Comparison of ENCODE assay signal across 13 cellular contexts in genomic region chr22:19176175-19176630, GRCh38. TPM values are rescaled to one million over a fixed set of nuclear protein-coding genes. Genes with fewer than 3 reads are reported as not detected.
DNase-seq lines count a peak whose midpoint lies in the region; ATAC-seq, FAIRE-seq and TF ChIP-seq lines count a peak whose summit lies in the region.
"Had no signal": no experiment of that assay in that cellular context is flagged by ENCODE, and none has a peak within 500 bp of the region (broad histone marks: within the 10 kb centered on the region; RNA-seq: fewer than 3 reads in every experiment).

No MANE protein-coding gene starts in this region.

- FAIRE-seq in GM12878 (lab: Jason Lieb, UNC) (no peak), HTR-8/SVneo (lab: Jason Lieb, UNC) (no peak)

- peaks cover 22% of the 10 kb centered on the region for H3K4me1 Mint-ChIP-seq in T-helper 2 cell treated with Interferon-gamma antibody and Interleukin-4, amounts not matched to agents 5 μg/mL and 100 μg/mL, for 36 hours (ENCODE audit: low read depth)
- H3K4me1 Mint-ChIP-seq in nephron, result peaks cover 29% of the 10 kb centered on the region

- TSS peak; percentile 66 for BruUV-seq in GM12878 (replicated peaks; lab: Mats Ljungman, UMichigan)

- H3K9ac ChIP-seq in GM12878 (ENCODE audit: control insufficient read depth, insufficient read depth, low read length), result no peak overlapping the region

- RAD21 ChIA-PET in GM12878 (lab: Charles Lee; ENCODE audit: unreplicated experiment), result no interaction called here

- CTCF ChIA-PET in GM12878 (lab: Yijun Ruan, JAX), result no interaction called here

- H3K27me3 Mint-ChIP-seq in T-helper 2 cell treated with Interferon-gamma antibody and Interleukin-4, amounts not matched to agents 5 μg/mL and 100 μg/mL, for 36 hours (ENCODE audit: low read depth), result no peaks in the 10 kb centered on the region
- H3K27me3 Mint-ChIP-seq in nephron (ENCODE audit: low read depth), result peaks cover 6% of the 10 kb centered on the region

- H3K27ac Mint-ChIP-seq in T-helper 2 cell treated with Interferon-gamma antibody and Interleukin-4, amounts not matched to agents 5 μg/mL and 100 μg/mL, for 36 hours, result peak overlapping the region; percentile 78
- H3K27ac Mint-ChIP-seq in nephron, result peak overlapping the region in 2 of 3 experiments; percentile 43 to 59

- H4K20me1 ChIP-seq in GM12878 (ENCODE audit: control insufficient read depth, insufficient read depth), result no peaks in the 10 kb centered on the region

- no peak for TF ChIP-seq EP300 in GM12878 (IDR thresholded peaks at IDR 0.05; ENCODE audit: borderline replicate concordance in 1 of 2, control insufficient read depth in 1 of 2, low read depth in 2 of 2, low read length in 2 of 2)

- DNase-seq in T-helper 2 cell treated with Interferon-gamma antibody and Interleukin-4, amounts not matched to agents 5 μg/mL and 100 μg/mL, for 36 hours (ENCODE audit: low spot score), result no peak
- no peak for DNase-seq in T-helper 2 cell
- DNase-seq in HFF-Myc (ENCODE audit: extremely low read depth, low read depth), result no peak
- DNase-seq in GM12878 (ENCODE audit: low read depth, low spot score), result no peak
- DNase-seq in Peyer's patch, result no peak
- DNase-seq in HuH-7 (ENCODE audit: low spot score), result no peak
- no peak for DNase-seq in HTR-8/SVneo (ENCODE audit: insufficient read length, low spot score)
- DNase-seq: GF-D8, NCI-H2029 treated with DMSO at 0.1 percent for 48 hours, T1000 had no signal

- H3K4me3 Mint-ChIP-seq in T-helper 2 cell treated with Interferon-gamma antibody and Interleukin-4, amounts not matched to agents 5 μg/mL and 100 μg/mL, for 36 hours, result peak overlapping the region; percentile 63
- H3K4me3 Mint-ChIP-seq in nephron, result peak overlapping the region; percentile 78 to 86 (median 81)

- H3K4me1 ChIP-seq in GM12878 (ENCODE audit: control insufficient read depth, insufficient read depth, low read length), result peaks cover 32% of the 10 kb centered on the region
- H3K4me1 ChIP-seq in Peyer's patch, result peaks cover 0 to 58% (median 40%) of the 10 kb centered on the region in 4 donors

- peak overlapping the region; percentile 33; the same call in 1 of the 2 replicates for H3K4me2 ChIP-seq in GM12878 (ENCODE audit: control insufficient read depth, insufficient read depth)

- H3K79me2 ChIP-seq in GM12878 (ENCODE audit: control insufficient read depth, insufficient read depth, low read length), result peaks cover 48% of the 10 kb centered on the region

- no peak for TF ChIP-seq POLR2A in GM12878 (IDR thresholded peaks at IDR 0.05; ENCODE audit: low read depth, low read length)
- no peak for TF ChIP-seq POLR2A in Peyer's patch (IDR thresholded peaks at IDR 0.05)

- H3K36me3 ChIP-seq in GM12878 (ENCODE audit: control insufficient read depth in 2 of 2, insufficient read depth in 2 of 2, low read length in 1 of 2), result peaks cover 0 to 1% of the 10 kb centered on the region in 2 experiments; a peak in 2 of 4 replicates
- H3K36me3 ChIP-seq in Peyer's patch, result peaks cover 0 to 15% (median 0%) of the 10 kb centered on the region in 3 donors

- in situ Hi-C loops in GM12878 (cut with MboI), result no loop called here

- no peaks in the 10 kb centered on the region for H3K27me3 ChIP-seq in GM12878 (replicated peaks in 1 of 2; ENCODE audit: control insufficient read depth in 2 of 2, insufficient read depth in 2 of 2, low read length in 1 of 2)
- no peaks in the 10 kb centered on the region for H3K27me3 ChIP-seq in Peyer's patch
- H3K27me3 ChIP-seq: gastroesophageal sphincter had no signal

- H3K4me3 ChIP-seq in HFF-Myc (replicated peaks; ENCODE audit: low read depth, low read length) (peak overlapping the region; percentile 71; the same call in 1 of the 2 replicates), GM12878 (no peak overlapping the region), Peyer's patch (no peak overlapping the region)
- H3K4me3 ChIP-seq: gastroesophageal sphincter had no signal

- SMC1A ChIA-PET in GM12878 (lab: Charles Lee; ENCODE audit: uncharacterized antibody, unreplicated experiment), result no interaction called here

- TF ChIP-seq CTCF in HFF-Myc (IDR thresholded peaks at IDR 0.05; ENCODE audit: low read depth, low read length, missing control alignments) (no peak), GM12878 (IDR thresholded peaks at IDR 0.05 in 2 of 3, conservative IDR thresholded peaks at IDR 0.05 in 1 of 3; ENCODE audit: control insufficient read depth in 2 of 3, extremely low read depth in 1 of 3, insufficient read depth in 1 of 3, low read depth in 3 of 3, low read length in 3 of 3) (no peak), nephron (IDR thresholded peaks at IDR 0.05; ENCODE audit: unreplicated experiment in 3 of 3) (no peak), Peyer's patch (IDR thresholded peaks at IDR 0.05) (no peak)

- intact Hi-C loops in GM12878 (cut with micrococcal nuclease; ENCODE audit: unreplicated experiment), result loop anchor here (5.0 kb wide), 2 partner anchors 256 to 271 kb away; partner anchors contain the start of genes C22orf39, HIRA and MRPL40

- WGBS in GM12878 (ENCODE audit: insufficient coverage, insufficient replicate concordance, low lambda C conversion rate, missing lambda C conversion rate), result 87% methylated on average over 10 of the region's 11 CpGs

- POLR2A ChIA-PET in GM12878 (lab: Charles Lee), result no interaction called here

- H3K27ac ChIP-seq in GM12878 (ENCODE audit: control insufficient read depth, insufficient read depth), result no peak overlapping the region
- no peak overlapping the region for H3K27ac ChIP-seq in Peyer's patch

- no peak for TF ChIP-seq RAD21 in GM12878 (IDR thresholded peaks at IDR 0.05; ENCODE audit: insufficient read depth, low read depth, low read length)

- H3K9me3 ChIP-seq in GM12878 (replicated peaks; ENCODE audit: control insufficient read depth, insufficient read depth, low read length) (no peaks in the 10 kb centered on the region), Peyer's patch (no peaks in the 10 kb centered on the region)
- H3K9me3 ChIP-seq: gastroesophageal sphincter had no signal

- no peak for ATAC-seq in GM12878
- ATAC-seq: gastroesophageal sphincter had no signal

- no peak overlapping the region for H2AFZ ChIP-seq in GM12878 (ENCODE audit: control insufficient read depth, low read depth, low read length)

- no peaks in the 10 kb centered on the region for H3K9me3 Mint-ChIP-seq in T-helper 2 cell treated with Interferon-gamma antibody and Interleukin-4, amounts not matched to agents 5 μg/mL and 100 μg/mL, for 36 hours
- H3K9me3 Mint-ChIP-seq in nephron, result no peaks in the 10 kb centered on the region

- peaks cover 2% of the 10 kb centered on the region for H3K36me3 Mint-ChIP-seq in T-helper 2 cell treated with Interferon-gamma antibody and Interleukin-4, amounts not matched to agents 5 μg/mL and 100 μg/mL, for 36 hours (ENCODE audit: low read depth)
- no peaks in the 10 kb centered on the region for H3K36me3 Mint-ChIP-seq in nephron (ENCODE audit: low read depth)

RNA-seq across cellular contexts. Expression of gene SLC25A1, which starts 2.3 kb away (rescaled TPM):
- 13.4 and 14.8 TPM in 2 replicates for total RNA-seq in GM12878 (2013; cell fraction: nucleolus; rRNA removed)
- total RNA-seq in GM12878 (2014; rRNA removed) (64.5 and 75.9 TPM in 2 replicates), GM12878 (2014; rRNA removed; fragmentation: Illumina TruSeq; extraction: Trizol) (18.9 and 20.2 TPM in 2 replicates), GM12878 (2021) (79.0 and 90.6 TPM in 2 replicates), Peyer's patch (100 to 1,000 TPM in 3 of 4 donors, 10 to 100 TPM in 1; 68.5 to 229 (median 185) TPM)
- 30.4 TPM for polyA plus RNA-seq in GM12878 (2011; ENCODE audit: low read depth)
- polyA plus RNA-seq in GM12878 (2011; rRNA removed) (9.9 and 21.2 TPM in 2 replicates), GM12878 (2014; fragmentation: Illumina TruSeq; extraction: Trizol) (10.8 and 27.5 TPM in 2 replicates), GM12878 (2014; fragmentation: Nextera tagmentation; extraction: Ambion mirVana) (1 to 10 TPM; 2.3 to 7.8 TPM), GM12878 (2014; rRNA removed) (59.8 and 67.2 TPM in 2 replicates), GM12878 (2016; fragmentation: Nextera tagmentation; extraction: Ambion mirVana) (10 to 100 TPM; 33.2 to 75.3 TPM)
- 54.7 and 56.4 TPM in 2 replicates for polyA plus RNA-seq in GM12878 (2011; cell fraction: cytosol; rRNA removed)
- polyA plus RNA-seq in GM12878 (2011; cell fraction: nucleus; rRNA removed), result 41.4 and 46.8 TPM in 2 replicates
- polyA plus RNA-seq in GM12878 (2012), result 57.4 and 70.6 TPM in 2 replicates
- polyA minus RNA-seq in GM12878 (2011; rRNA and poly(A)+ RNA removed), result 17.8 and 31.0 TPM in 2 replicates
- 17.1 and 18.1 TPM in 2 replicates for polyA minus RNA-seq in GM12878 (2011; cell fraction: cytosol; rRNA and poly(A)+ RNA removed)
- 8.6 and 17.0 TPM in 2 replicates for polyA minus RNA-seq in GM12878 (2011; cell fraction: nucleus; rRNA and poly(A)+ RNA removed)

RNA-seq across cellular contexts. Expression of gene GSC2, which starts 26.1 kb away (rescaled TPM):
- not detected in 2 replicates for total RNA-seq in GM12878 (2013; cell fraction: nucleolus; rRNA removed)
- total RNA-seq in GM12878 (2014; rRNA removed), result not detected in 2 replicates
- total RNA-seq in GM12878 (2014; rRNA removed; fragmentation: Illumina TruSeq; extraction: Trizol), result not detected in 2 replicates
- total RNA-seq in GM12878 (2021), result not detected in 2 replicates
- not detected for polyA plus RNA-seq in GM12878 (2011; ENCODE audit: low read depth)
- not detected in 2 replicates for polyA plus RNA-seq in GM12878 (2011; rRNA removed)
- not detected in 2 replicates for polyA plus RNA-seq in GM12878 (2011; cell fraction: cytosol; rRNA removed)
- not detected in 2 replicates for polyA plus RNA-seq in GM12878 (2011; cell fraction: nucleus; rRNA removed)
- polyA plus RNA-seq in GM12878 (2012), result not detected in 2 replicates
- polyA plus RNA-seq in GM12878 (2014; fragmentation: Illumina TruSeq; extraction: Trizol), result not detected in 2 replicates
- polyA plus RNA-seq in GM12878 (2014; fragmentation: Nextera tagmentation; extraction: Ambion mirVana), result not detected
- not detected in 2 replicates for polyA plus RNA-seq in GM12878 (2014; rRNA removed)
- not detected for polyA plus RNA-seq in GM12878 (2016; fragmentation: Nextera tagmentation; extraction: Ambion mirVana)
- not detected in 2 replicates for polyA minus RNA-seq in GM12878 (2011; rRNA and poly(A)+ RNA removed)
- polyA minus RNA-seq in GM12878 (2011; cell fraction: cytosol; rRNA and poly(A)+ RNA removed), result not detected in 2 replicates
- not detected in 2 replicates for polyA minus RNA-seq in GM12878 (2011; cell fraction: nucleus; rRNA and poly(A)+ RNA removed)
- total RNA-seq in Peyer's patch, result not detected
- total RNA-seq: gastroesophageal sphincter had no signal

RNA-seq across cellular contexts. Expression of gene ESS2, which starts 31.8 kb away (rescaled TPM):
- 9.8 and 14.9 TPM in 2 replicates for total RNA-seq in GM12878 (2013; cell fraction: nucleolus; rRNA removed)
- total RNA-seq in GM12878 (2014; rRNA removed), result 12.5 and 13.5 TPM in 2 replicates
- 6.0 and 6.4 TPM in 2 replicates for total RNA-seq in GM12878 (2014; rRNA removed; fragmentation: Illumina TruSeq; extraction: Trizol)
- total RNA-seq in GM12878 (2021), result 17.9 and 18.3 TPM in 2 replicates
- polyA plus RNA-seq in GM12878 (2011; ENCODE audit: low read depth), result 4.2 TPM
- 5.7 and 10.2 TPM in 2 replicates for polyA plus RNA-seq in GM12878 (2011; rRNA removed)
- polyA plus RNA-seq in GM12878 (2011; cell fraction: cytosol; rRNA removed), result 12.9 and 18.4 TPM in 2 replicates
- 17.2 and 24.5 TPM in 2 replicates for polyA plus RNA-seq in GM12878 (2011; cell fraction: nucleus; rRNA removed)
- 10.5 and 11.6 TPM in 2 replicates for polyA plus RNA-seq in GM12878 (2012)
- 0.89 and 6.3 TPM in 2 replicates for polyA plus RNA-seq in GM12878 (2014; fragmentation: Illumina TruSeq; extraction: Trizol)
- polyA plus RNA-seq in GM12878 (2014; fragmentation: Nextera tagmentation; extraction: Ambion mirVana), result 1 to 10 TPM in 1 of 2 experiments, under 1 TPM in 1; 0.14 to 1.0 TPM
- polyA plus RNA-seq in GM12878 (2014; rRNA removed), result 16.2 and 16.9 TPM in 2 replicates
- polyA plus RNA-seq in GM12878 (2016; fragmentation: Nextera tagmentation; extraction: Ambion mirVana), result 10 to 100 TPM; 14.2 to 15.0 TPM
- polyA minus RNA-seq in GM12878 (2011; rRNA and poly(A)+ RNA removed), result 2.9 and 7.7 TPM in 2 replicates
- 5.6 TPM in 2 replicates for polyA minus RNA-seq in GM12878 (2011; cell fraction: cytosol; rRNA and poly(A)+ RNA removed)
- 3.7 and 6.9 TPM in 2 replicates for polyA minus RNA-seq in GM12878 (2011; cell fraction: nucleus; rRNA and poly(A)+ RNA removed)
- total RNA-seq in Peyer's patch, result 10 to 100 TPM; 10.1 to 36.3 (median 14.3) TPM

RNA-seq across cellular contexts. Expression of gene TSSK2, which starts 45.1 kb away (rescaled TPM):
- not detected in 2 replicates for total RNA-seq in GM12878 (2013; cell fraction: nucleolus; rRNA removed)
- 0.17 TPM in 1 of 2 replicates, not detected in the other for total RNA-seq in GM12878 (2014; rRNA removed)
- not detected in 2 replicates for total RNA-seq in GM12878 (2014; rRNA removed; fragmentation: Illumina TruSeq; extraction: Trizol)
- total RNA-seq in GM12878 (2021), result not detected in 2 replicates
- polyA plus RNA-seq in GM12878 (2011; ENCODE audit: low read depth), result not detected
- not detected in 2 replicates for polyA plus RNA-seq in GM12878 (2011; rRNA removed)
- polyA plus RNA-seq in GM12878 (2011; cell fraction: cytosol; rRNA removed), result not detected in 2 replicates
- polyA plus RNA-seq in GM12878 (2011; cell fraction: nucleus; rRNA removed), result not detected in 2 replicates
- polyA plus RNA-seq in GM12878 (2012), result not detected in 2 replicates
- polyA plus RNA-seq in GM12878 (2014; fragmentation: Illumina TruSeq; extraction: Trizol), result 0.03 TPM in 1 of 2 replicates, not detected in the other
- not detected for polyA plus RNA-seq in GM12878 (2014; fragmentation: Nextera tagmentation; extraction: Ambion mirVana)
- polyA plus RNA-seq in GM12878 (2014; rRNA removed), result not detected in 2 replicates
- not detected for polyA plus RNA-seq in GM12878 (2016; fragmentation: Nextera tagmentation; extraction: Ambion mirVana)
- not detected in 2 replicates for polyA minus RNA-seq in GM12878 (2011; rRNA and poly(A)+ RNA removed)
- polyA minus RNA-seq in GM12878 (2011; cell fraction: cytosol; rRNA and poly(A)+ RNA removed), result not detected in 2 replicates
- not detected in 2 replicates for polyA minus RNA-seq in GM12878 (2011; cell fraction: nucleus; rRNA and poly(A)+ RNA removed)
- under 1 TPM in 1 of 4 donors, not detected in 3; 0.85 TPM for total RNA-seq in Peyer's patch
- total RNA-seq: lower leg skin had no signal

RNA-seq across cellular contexts. Expression of gene DGCR2, which starts 54.0 kb away (rescaled TPM):
- 36.2 and 39.9 TPM in 2 replicates for total RNA-seq in GM12878 (2013; cell fraction: nucleolus; rRNA removed)
- total RNA-seq in GM12878 (2014; rRNA removed) (19.5 and 20.7 TPM in 2 replicates), GM12878 (2014; rRNA removed; fragmentation: Illumina TruSeq; extraction: Trizol) (7.6 and 10.2 TPM in 2 replicates), GM12878 (2021) (25.9 and 27.4 TPM in 2 replicates), Peyer's patch (100 to 1,000 TPM in 1 of 4 donors, 10 to 100 TPM in 3; 49.5 to 101 (median 92.1) TPM)
- polyA plus RNA-seq in GM12878 (2011; ENCODE audit: low read depth), result 7.8 TPM
- polyA plus RNA-seq in GM12878 (2011; rRNA removed) (7.2 and 14.5 TPM in 2 replicates), GM12878 (2014; fragmentation: Illumina TruSeq; extraction: Trizol) (12.0 and 14.5 TPM in 2 replicates), GM12878 (2014; fragmentation: Nextera tagmentation; extraction: Ambion mirVana) (under 1 TPM; 0.19 to 0.44 TPM), GM12878 (2014; rRNA removed) (17.5 and 18.7 TPM in 2 replicates), GM12878 (2016; fragmentation: Nextera tagmentation; extraction: Ambion mirVana) (10 to 100 TPM; 24.1 to 28.4 TPM)
- polyA plus RNA-seq in GM12878 (2011; cell fraction: cytosol; rRNA removed), result 20.5 and 24.0 TPM in 2 replicates
- 20.9 and 26.4 TPM in 2 replicates for polyA plus RNA-seq in GM12878 (2011; cell fraction: nucleus; rRNA removed)
- polyA plus RNA-seq in GM12878 (2012), result 12.1 and 14.4 TPM in 2 replicates
- 14.9 and 21.1 TPM in 2 replicates for polyA minus RNA-seq in GM12878 (2011; rRNA and poly(A)+ RNA removed)
- 8.4 and 8.5 TPM in 2 replicates for polyA minus RNA-seq in GM12878 (2011; cell fraction: cytosol; rRNA and poly(A)+ RNA removed)
- 9.8 and 16.3 TPM in 2 replicates for polyA minus RNA-seq in GM12878 (2011; cell fraction: nucleus; rRNA and poly(A)+ RNA removed)
